In the genomic region with DNA sequence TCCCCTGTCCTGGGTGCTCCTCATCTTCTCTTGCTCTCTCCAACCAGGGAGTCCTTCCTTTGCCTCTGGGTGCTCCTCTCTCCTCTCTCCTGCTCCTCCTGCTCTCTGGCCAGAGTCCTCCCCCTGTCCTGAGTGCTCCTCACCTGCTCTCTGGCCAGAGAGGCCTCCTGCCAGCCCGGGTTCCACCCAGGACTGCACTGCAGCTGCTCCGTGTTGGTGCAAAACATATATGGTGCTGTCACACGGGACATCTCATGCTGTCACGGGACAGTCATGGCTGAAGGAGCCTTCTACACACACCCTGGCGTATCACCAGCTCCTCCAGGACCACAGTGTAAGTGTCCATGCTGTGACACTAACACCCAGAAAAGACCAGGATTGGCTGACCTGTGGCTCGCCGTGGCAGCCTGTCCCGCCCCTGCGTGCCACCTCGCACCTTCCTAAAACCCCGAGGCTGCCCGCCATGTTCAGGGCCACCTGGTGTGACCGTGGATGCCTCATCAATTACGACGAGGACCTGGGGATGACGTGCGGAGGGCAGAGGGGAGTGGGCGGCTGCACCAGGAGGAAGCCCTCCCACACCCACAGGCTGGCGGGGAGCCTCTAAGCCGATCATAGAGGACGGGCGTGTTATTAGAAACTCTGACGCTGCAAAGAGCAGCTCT, we compare ENCODE assay signal across 28 cellular contexts. TPM values are rescaled to one million over a fixed set of nuclear protein-coding genes. Genes with fewer than 3 reads are reported as not detected.
DNase-seq lines count a peak whose midpoint lies in the region; ATAC-seq, FAIRE-seq and TF ChIP-seq lines count a peak whose summit lies in the region.
"Had no signal": no experiment of that assay in that cellular context is flagged by ENCODE, and none has a peak within 500 bp of the region (broad histone marks: within the 10 kb centered on the region; RNA-seq: fewer than 3 reads in every experiment).

No MANE protein-coding gene starts in this region.

- CTCF ChIA-PET in GM12878 (lab: Yijun Ruan, JAX) = no interaction called here

- TF ChIP-seq EP300 in GM12878 (IDR thresholded peaks at IDR 0.05; ENCODE audit: borderline replicate concordance in 1 of 2, control insufficient read depth in 1 of 2, low read depth in 2 of 2, low read length in 2 of 2) = no peak

- DNase-seq in cardiac septum (ENCODE audit: low spot score) (peak; percentile 73), heart right ventricle (no peak), GM12878 (ENCODE audit: low read depth, low spot score) (no peak), memory B cell (ENCODE audit: low spot score in 2 of 2) (no peak), SHP77 treated with DMSO at 0.1 percent for 48 hours (lab: John Stamatoyannopoulos, UW) (no peak), activated gamma-delta T cell (lab: John Stamatoyannopoulos, UW) (no peak)
- DNase-seq: activated CD8-positive, alpha-beta T cell treated with anti-CD3 and anti-CD28 coated beads, Interleukin-2, amount 10 ng/mL, durations not matched to agents 7 days and 5 days; activated naive CD4-positive, alpha-beta T cell treated with Interleukin-2 at 50 U/mL for 16 hours; amygdala; C1 segment of cervical spinal cord; NCI-H510A; SJCRH30; substantia nigra had no signal

- no peak for TF ChIP-seq CTCF in heart right ventricle (IDR thresholded peaks at IDR 0.05)
- TF ChIP-seq CTCF in GM12878 (IDR thresholded peaks at IDR 0.05 in 2 of 3, conservative IDR thresholded peaks at IDR 0.05 in 1 of 3; ENCODE audit: control insufficient read depth in 2 of 3, extremely low read depth in 1 of 3, insufficient read depth in 1 of 3, low read depth in 3 of 3, low read length in 3 of 3) = no peak

- intact Hi-C loops in cardiac septum (cut with DNase I) (no loop called here), heart right ventricle (cut with DNase I) (loop anchor here in 2 of 10 donors (10.0 kb wide), 2 partner anchors 172 to 308 kb away; no protein-coding TSS in a partner anchor), GM12878 (cut with micrococcal nuclease; ENCODE audit: unreplicated experiment) (no loop called here)

- H3K27me3 ChIP-seq in heart right ventricle (no peaks in the 10 kb centered on the region), GM12878 (replicated peaks in 1 of 2; ENCODE audit: control insufficient read depth in 2 of 2, insufficient read depth in 2 of 2, low read length in 1 of 2) (no peaks in the 10 kb centered on the region)
- H3K27me3 ChIP-seq: breast epithelium, gastroesophageal sphincter, neural progenitor cell, SJCRH30 had no signal

- H3K4me3 Mint-ChIP-seq in memory B cell = no peak overlapping the region
- H3K4me3 Mint-ChIP-seq: activated CD8-positive, alpha-beta T cell treated with anti-CD3 and anti-CD28 coated beads, Interleukin-2, amount 10 ng/mL, durations not matched to agents 7 days and 5 days; neural progenitor cell had no signal

- SMC1A ChIA-PET in GM12878 (lab: Charles Lee; ENCODE audit: uncharacterized antibody, unreplicated experiment) = interaction anchor here (1.0 kb wide), 1 partner anchor 19 kb away, joined by 3 read pairs; no protein-coding TSS in a partner anchor

- RAD21 ChIA-PET in GM12878 (lab: Charles Lee; ENCODE audit: unreplicated experiment) = no interaction called here

- H3K79me2 ChIP-seq in GM12878 (ENCODE audit: control insufficient read depth, insufficient read depth, low read length) = no peaks in the 10 kb centered on the region

- H3K27me3 Mint-ChIP-seq in memory B cell = no peaks in the 10 kb centered on the region
- H3K27me3 Mint-ChIP-seq: progenitor cell of endocrine pancreas had no signal

- no peaks in the 10 kb centered on the region for H3K9me3 ChIP-seq in heart right ventricle
- H3K9me3 ChIP-seq in GM12878 (replicated peaks; ENCODE audit: control insufficient read depth, insufficient read depth, low read length) = no peaks in the 10 kb centered on the region
- H3K9me3 ChIP-seq: breast epithelium, gastroesophageal sphincter, SJCRH30 had no signal

- TF ChIP-seq POLR2A in GM12878 (IDR thresholded peaks at IDR 0.05; ENCODE audit: low read depth, low read length) = peak; percentile 69

- no peak overlapping the region for H3K27ac ChIP-seq in heart right ventricle
- H3K27ac ChIP-seq in GM12878 (ENCODE audit: control insufficient read depth, insufficient read depth) = no peak overlapping the region
- H3K27ac ChIP-seq: breast epithelium, coronary artery, gastroesophageal sphincter, neural progenitor cell, SJCRH30 had no signal

- in situ Hi-C loops in GM12878 (cut with MboI) = no loop called here

- POLR2A ChIA-PET in GM12878 (lab: Charles Lee) = no interaction called here

- peaks cover 0 to 17% (median 0%) of the 10 kb centered on the region in 9 donors for H3K4me1 ChIP-seq in heart right ventricle
- no peaks in the 10 kb centered on the region for H3K4me1 ChIP-seq in GM12878 (ENCODE audit: control insufficient read depth, insufficient read depth, low read length)
- H3K4me1 ChIP-seq: breast epithelium, gastroesophageal sphincter, neural progenitor cell, SJCRH30 had no signal

- H3K27ac Mint-ChIP-seq in memory B cell = peak overlapping the region; percentile 60
- H3K27ac Mint-ChIP-seq: activated CD8-positive, alpha-beta T cell treated with anti-CD3 and anti-CD28 coated beads, Interleukin-2, amount 10 ng/mL, durations not matched to agents 7 days and 5 days; neural progenitor cell; progenitor cell of endocrine pancreas had no signal

- no peak overlapping the region for H2AFZ ChIP-seq in GM12878 (ENCODE audit: control insufficient read depth, low read depth, low read length)
- H2AFZ ChIP-seq: neural progenitor cell had no signal

- no peak for TF ChIP-seq RAD21 in GM12878 (IDR thresholded peaks at IDR 0.05; ENCODE audit: insufficient read depth, low read depth, low read length)

- no peak overlapping the region for H3K4me2 ChIP-seq in GM12878 (ENCODE audit: control insufficient read depth, insufficient read depth)
- H3K4me2 ChIP-seq: neural progenitor cell had no signal

- no peaks in the 10 kb centered on the region for H4K20me1 ChIP-seq in GM12878 (ENCODE audit: control insufficient read depth, insufficient read depth)

- no TSS peak for BruUV-seq in GM12878 (replicated peaks; lab: Mats Ljungman, UMichigan)

- ATAC-seq in heart right ventricle (no peak), GM12878 (no peak), memory B cell (ENCODE audit: low read depth) (no peak), HG03139 (IDR thresholded peaks at IDR 0.05; ENCODE audit: unreplicated experiment) (no peak), GM18517 (IDR thresholded peaks at IDR 0.05; ENCODE audit: unreplicated experiment) (no peak)
- ATAC-seq: activated CD4-positive, CD25-positive, alpha-beta regulatory T cell treated with anti-CD3 and anti-CD28 coated beads, Interleukin-2, amount 50 U/mL, for 24 hours; activated CD8-positive, alpha-beta T cell treated with anti-CD3 and anti-CD28 coated beads, Interleukin-2, amount 10 ng/mL, durations not matched to agents 7 days and 5 days; gastroesophageal sphincter had no signal

- peaks cover 0 to 92% (median 7%) of the 10 kb centered on the region in 9 donors for H3K36me3 ChIP-seq in heart right ventricle
- peaks cover 24 to 60% of the 10 kb centered on the region in 2 experiments for H3K36me3 ChIP-seq in GM12878 (ENCODE audit: control insufficient read depth in 2 of 2, insufficient read depth in 2 of 2, low read length in 1 of 2)
- H3K36me3 ChIP-seq: breast epithelium, neural progenitor cell, SJCRH30 had no signal

- peaks cover 28% of the 10 kb centered on the region for H3K36me3 Mint-ChIP-seq in memory B cell

- H3K9me3 Mint-ChIP-seq in memory B cell = no peaks in the 10 kb centered on the region
- H3K9me3 Mint-ChIP-seq: neural progenitor cell had no signal

- FAIRE-seq in GM12878 (lab: Jason Lieb, UNC) = no peak
- FAIRE-seq: endometrium, GM19239 had no signal

- WGBS in heart right ventricle, 2 donors = 94 to 95% methylated on average over 23 of the region's 23 CpGs
- WGBS in GM12878 (ENCODE audit: insufficient coverage, insufficient replicate concordance, low lambda C conversion rate, missing lambda C conversion rate) = 96% methylated on average over 23 of the region's 23 CpGs

- H3K4me3 ChIP-seq in heart right ventricle = no peak overlapping the region
- no peak overlapping the region for H3K4me3 ChIP-seq in GM12878
- H3K4me3 ChIP-seq: breast epithelium, coronary artery, gastroesophageal sphincter, neural progenitor cell, SJCRH30 had no signal

- H3K9ac ChIP-seq in GM12878 (ENCODE audit: control insufficient read depth, insufficient read depth, low read length) = no peak overlapping the region
- H3K9ac ChIP-seq: neural progenitor cell had no signal

- peaks cover 8% of the 10 kb centered on the region for H3K4me1 Mint-ChIP-seq in memory B cell

RNA-seq across cellular contexts. Expression of gene SLC6A3, which starts 27.9 kb away (rescaled TPM):
- total RNA-seq in cardiac septum (0.19 TPM), heart right ventricle (under 1 TPM in 2 of 10 donors, not detected in 8; 0.18 to 0.19 TPM), GM12878 (2014; rRNA removed) (not detected in 2 replicates), GM12878 (2014; rRNA removed; fragmentation: Illumina TruSeq; extraction: Trizol) (not detected in 2 replicates), GM12878 (2021) (not detected in 2 replicates)
- polyA plus RNA-seq in heart right ventricle (under 1 TPM in 1 of 2 donors, not detected in 1; 0.04 TPM), GM12878 (2011; rRNA removed) (0.01 TPM in 1 of 2 replicates, not detected in the other), GM12878 (2014; fragmentation: Illumina TruSeq; extraction: Trizol) (not detected in 2 replicates), GM12878 (2014; fragmentation: Nextera tagmentation; extraction: Ambion mirVana) (not detected), GM12878 (2014; rRNA removed) (not detected in 2 replicates), GM12878 (2016; fragmentation: Nextera tagmentation; extraction: Ambion mirVana) (not detected)
- total RNA-seq in GM12878 (2013; cell fraction: nucleolus; rRNA removed) = not detected in 2 replicates
- not detected for polyA plus RNA-seq in GM12878 (2011; ENCODE audit: low read depth)
- 0.05 TPM in 1 of 2 replicates, not detected in the other for polyA plus RNA-seq in GM12878 (2011; cell fraction: cytosol; rRNA removed)
- polyA plus RNA-seq in GM12878 (2011; cell fraction: nucleus; rRNA removed) = not detected in 2 replicates
- 0.07 and 0.18 TPM in 2 replicates for polyA plus RNA-seq in GM12878 (2012)
- not detected in 2 replicates for polyA minus RNA-seq in GM12878 (2011; rRNA and poly(A)+ RNA removed)
- not detected in 2 replicates for polyA minus RNA-seq in GM12878 (2011; cell fraction: cytosol; rRNA and poly(A)+ RNA removed)
- not detected in 2 replicates for polyA minus RNA-seq in GM12878 (2011; cell fraction: nucleus; rRNA and poly(A)+ RNA removed)
- total RNA-seq: activated CD8-positive, alpha-beta T cell treated with anti-CD3 and anti-CD28 coated beads, Interleukin-2, amount 10 ng/mL, durations not matched to agents 7 days and 5 days; Daoy; gastroesophageal sphincter; HT-29; liver; mononuclear cell; progenitor cell of endocrine pancreas; skeletal muscle tissue had no signal
- polyA plus RNA-seq: liver had no signal

RNA-seq across cellular contexts. Expression of gene LPCAT1, which starts 50.7 kb away (rescaled TPM):
- total RNA-seq in cardiac septum (14.7 TPM), heart right ventricle (10 to 100 TPM in 3 of 10 donors, 1 to 10 TPM in 7; 5.6 to 25.5 (median 8.9) TPM), GM12878 (2014; rRNA removed) (67.6 and 74.7 TPM in 2 replicates), GM12878 (2014; rRNA removed; fragmentation: Illumina TruSeq; extraction: Trizol) (58.9 and 59.4 TPM in 2 replicates), GM12878 (2021) (109 TPM in 2 replicates)
- polyA plus RNA-seq in heart right ventricle (10 to 100 TPM; 14.8 to 23.8 TPM), GM12878 (2011; rRNA removed) (63.6 and 70.6 TPM in 2 replicates), GM12878 (2014; fragmentation: Illumina TruSeq; extraction: Trizol) (84.5 and 93.5 TPM in 2 replicates), GM12878 (2014; fragmentation: Nextera tagmentation; extraction: Ambion mirVana) (1 to 10 TPM; 2.3 to 7.0 TPM), GM12878 (2014; rRNA removed) (94.1 and 94.8 TPM in 2 replicates), GM12878 (2016; fragmentation: Nextera tagmentation; extraction: Ambion mirVana) (10 to 100 TPM; 60.2 to 82.4 TPM)
- total RNA-seq in GM12878 (2013; cell fraction: nucleolus; rRNA removed) = 365 and 373 TPM in 2 replicates
- 26.1 TPM for polyA plus RNA-seq in GM12878 (2011; ENCODE audit: low read depth)
- 70.3 and 92.5 TPM in 2 replicates for polyA plus RNA-seq in GM12878 (2011; cell fraction: cytosol; rRNA removed)
- polyA plus RNA-seq in GM12878 (2011; cell fraction: nucleus; rRNA removed) = 197 and 246 TPM in 2 replicates
- 41.3 and 58.7 TPM in 2 replicates for polyA plus RNA-seq in GM12878 (2012)
- 43.1 and 54.4 TPM in 2 replicates for polyA minus RNA-seq in GM12878 (2011; rRNA and poly(A)+ RNA removed)
- 25.0 and 34.6 TPM in 2 replicates for polyA minus RNA-seq in GM12878 (2011; cell fraction: cytosol; rRNA and poly(A)+ RNA removed)
- 71.8 and 93.6 TPM in 2 replicates for polyA minus RNA-seq in GM12878 (2011; cell fraction: nucleus; rRNA and poly(A)+ RNA removed)
